17 cellular contexts compared by ENCODE assay signal in genomic region chr9:22975921-22976320, GRCh38.
"Had no signal": no experiment of that assay in that cellular context is flagged by ENCODE, and none has a peak within 500 bp of the region (broad histone marks: within the 10 kb centered on the region; RNA-seq: fewer than 3 reads in every experiment).

No MANE protein-coding gene starts in this region.

- H3K9me3 ChIP-seq: left ventricle myocardium inferior, tibial artery, uterus had no signal

- DNase-seq: activated CD4-positive, alpha-beta T cell treated with anti-CD3 and anti-CD28 coated beads, Interleukin-2, amount 10 ng/mL, durations not matched to agents 24 days and 14 days; activated CD4-positive, CD25-positive, alpha-beta regulatory T cell; activated CD8-positive, alpha-beta memory T cell treated with anti-CD3 and anti-CD28 coated beads, Interleukin-2, amount 50 U/mL, for 4 hours; activated CD8-positive, alpha-beta T cell treated with anti-CD3 and anti-CD28 coated beads, Interleukin-2, amount 10 ng/mL, durations not matched to agents 7 days and 5 days; activated effector memory CD4-positive, alpha-beta T cell treated with anti-CD3 and anti-CD28 coated beads, Interleukin-2, amount 50 U/mL, for 16 hours; activated T-cell treated with anti-CD3 and anti-CD28 coated beads, Interleukin-2, amount 50 U/mL, for 48 hours; cerebellar nuclear complex; erythroblast; hippocampal formation; left ventricle myocardium inferior; naive thymus-derived CD8-positive, alpha-beta T cell; stimulated activated CD4-positive, alpha-beta T cell treated with anti-CD3 and anti-CD28 coated beads, Interleukin-2, amount 100 ng/mL, for 48 hours; stimulated activated naive B cell treated with anti-CD40 and anti-IgM and Interleukin-4, amounts not matched to agents 10 μg/mL and 1 μg/mL and 100 μg/mL, for 72 hours; tibial artery; uterus had no signal

- H3K27ac ChIP-seq: left ventricle myocardium inferior, parathyroid adenoma, tibial artery, uterus had no signal

- FAIRE-seq: keratinocyte had no signal

- H3K4me1 ChIP-seq: left ventricle myocardium inferior, parathyroid adenoma, tibial artery, uterus had no signal

- ATAC-seq: activated CD8-positive, alpha-beta T cell treated with anti-CD3 and anti-CD28 coated beads, Interleukin-2, amount 10 ng/mL, durations not matched to agents 7 days and 5 days; naive thymus-derived CD8-positive, alpha-beta T cell; stimulated activated naive B cell treated with anti-CD40 and anti-IgM and Interleukin-4, amounts not matched to agents 10 μg/mL and 1 μg/mL and 100 μg/mL, for 72 hours had no signal

- H3K36me3 ChIP-seq: left ventricle myocardium inferior, tibial artery, uterus had no signal

- H3K27me3 ChIP-seq: tibial artery, uterus had no signal

- H3K4me3 ChIP-seq: left ventricle myocardium inferior, tibial artery, uterus had no signal
